In genomic region chr4:5845035-5845905, GRCh38 we compare ENCODE assay signal across 30 cellular contexts. TPM values are rescaled to one million over a fixed set of nuclear protein-coding genes. Genes with fewer than 3 reads are reported as not detected.
DNase-seq lines count a peak whose midpoint lies in the region; ATAC-seq and TF ChIP-seq lines count a peak whose summit lies in the region.
"Had no signal": no experiment of that assay in that cellular context is flagged by ENCODE, and none has a peak within 500 bp of the region (broad histone marks: within the 10 kb centered on the region; RNA-seq: fewer than 3 reads in every experiment).

No MANE protein-coding gene starts in this region.

- H3K4me3 ChIP-seq in left ventricle myocardium inferior (no peak overlapping the region), right cardiac atrium (ENCODE audit: low read length) (no peak overlapping the region), BE2C (ENCODE audit: low read depth, low read length) (no peak overlapping the region)
- H3K4me3 ChIP-seq: A549, ascending aorta, HAP-1, vagina had no signal

- H3K4me1 ChIP-seq in left ventricle myocardium inferior (peaks cover 25% of the 10 kb centered on the region), right cardiac atrium (ENCODE audit: control insufficient read depth, insufficient read depth, low read length) (no peaks in the 10 kb centered on the region), BE2C (no peaks in the 10 kb centered on the region)
- H3K4me1 ChIP-seq: A549, HAP-1 had no signal

- H3K27me3 Mint-ChIP-seq in neural crest cell (ENCODE audit: low read depth): no peaks in the 10 kb centered on the region

- DNase-seq in left ventricle myocardium inferior (no peak), right cardiac atrium (no peak), cerebellum (ENCODE audit: low spot score) (peak; percentile 48), neural crest cell (ENCODE audit: low read depth, low spot score) (no peak), T-helper 2 cell (no peak), BE2C (no peak)
- DNase-seq: activated CD8-positive, alpha-beta T cell treated with anti-CD3 and anti-CD28 coated beads, Interleukin-2, amount 10 ng/mL, durations not matched to agents 7 days and 5 days; activated effector memory CD4-positive, alpha-beta T cell treated with Interleukin-2 at 50 U/mL for 16 hours; activated naive CD8-positive, alpha-beta T cell treated with anti-CD3 and anti-CD28 coated beads for 36 hours; activated T-cell treated with anti-CD3 and anti-CD28 coated beads for 4 hours; AML-193; central memory CD4-positive, alpha-beta T cell; dermis blood vessel endothelial cell; DMS79; kidney; NCI-H1417 treated with DMSO at 0.1 percent for 48 hours; NCI-H510A treated with DMSO at 0.1 percent for 48 hours; NK-92 treated with Interleukin-12 subunit alpha and Interleukin-12 subunit beta, amount 100 ng/mL, for 24 hours; SHP77; stimulated activated CD4-positive, alpha-beta T cell treated with anti-CD3 and anti-CD28 coated beads, Interleukin-12 subunit alpha, Interleukin-12 subunit beta, amount 100 ng/mL, for 4 hours; stimulated activated CD4-positive, alpha-beta T cell treated with anti-CD3 and anti-CD28 coated beads, Interleukin-4, amount 100 ng/mL, for 24 hours had no signal

- no peaks in the 10 kb centered on the region for H3K9me3 Mint-ChIP-seq in neural crest cell
- H3K9me3 Mint-ChIP-seq: activated naive CD8-positive, alpha-beta T cell treated with anti-CD3 and anti-CD28 coated beads for 36 hours; T-helper 2 cell treated with Interferon-gamma antibody and Interleukin-4, amounts not matched to agents 5 μg/mL and 100 μg/mL, for 36 hours had no signal

- TF ChIP-seq CTCF in left ventricle myocardium inferior (IDR thresholded peaks at IDR 0.05; ENCODE audit: borderline replicate concordance) (no peak), neural crest cell (conservative IDR thresholded peaks at IDR 0.05) (no peak), BE2C (IDR thresholded peaks at IDR 0.05; ENCODE audit: low read depth, low read length) (no peak)

- H3K4me3 Mint-ChIP-seq in neural crest cell: no peak overlapping the region
- H3K4me3 Mint-ChIP-seq: activated CD8-positive, alpha-beta T cell treated with anti-CD3 and anti-CD28 coated beads, Interleukin-2, amount 10 ng/mL, durations not matched to agents 7 days and 5 days; activated naive CD8-positive, alpha-beta T cell treated with anti-CD3 and anti-CD28 coated beads for 36 hours; stimulated activated effector memory CD8-positive, alpha-beta T cell treated with anti-CD3 and anti-CD28 coated beads, Interleukin-12 subunit alpha, Interleukin-12 subunit beta, amount 100 ng/mL, for 72 hours; T-helper 2 cell treated with Interferon-gamma antibody and Interleukin-4, amounts not matched to agents 5 μg/mL and 100 μg/mL, for 36 hours had no signal

- intact Hi-C loops in left ventricle myocardium inferior (cut with micrococcal nuclease) (no loop called here), right cardiac atrium (cut with DNase I) (no loop called here)

- H3K4me1 Mint-ChIP-seq in neural crest cell: peaks cover 11% of the 10 kb centered on the region
- H3K4me1 Mint-ChIP-seq: activated naive CD8-positive, alpha-beta T cell treated with anti-CD3 and anti-CD28 coated beads for 36 hours; stimulated activated effector memory CD8-positive, alpha-beta T cell treated with anti-CD3 and anti-CD28 coated beads, Interleukin-12 subunit alpha, Interleukin-12 subunit beta, amount 100 ng/mL, for 72 hours had no signal

- H3K9me3 ChIP-seq in left ventricle myocardium inferior (replicated peaks) (no peaks in the 10 kb centered on the region), right cardiac atrium (ENCODE audit: control insufficient read depth, low read length) (no peaks in the 10 kb centered on the region), BE2C (no peaks in the 10 kb centered on the region)
- H3K9me3 ChIP-seq: A549, ascending aorta, HAP-1, vagina had no signal

- H3K27me3 ChIP-seq in left ventricle myocardium inferior (ENCODE audit: low read depth) (peaks cover 41% of the 10 kb centered on the region), right cardiac atrium (ENCODE audit: control insufficient read depth, insufficient read depth) (no peaks in the 10 kb centered on the region), BE2C (no peaks in the 10 kb centered on the region)
- H3K27me3 ChIP-seq: ascending aorta, vagina had no signal

- ATAC-seq in right cardiac atrium (no peak), HG03025 (IDR thresholded peaks at IDR 0.05; ENCODE audit: low FRiP score, unreplicated experiment) (no peak), GM21360 (IDR thresholded peaks at IDR 0.05; ENCODE audit: unreplicated experiment) (no peak)
- ATAC-seq: A549; activated CD8-positive, alpha-beta T cell treated with anti-CD3 and anti-CD28 coated beads, Interleukin-2, amount 10 ng/mL, durations not matched to agents 7 days and 5 days; sciatic nerve; stimulated activated effector memory CD8-positive, alpha-beta T cell treated with anti-CD3 and anti-CD28 coated beads, Interleukin-12 subunit alpha, Interleukin-12 subunit beta, amount 100 ng/mL, for 72 hours had no signal

- peak overlapping the region; percentile 14 for H3K27ac Mint-ChIP-seq in neural crest cell (ENCODE audit: unreplicated experiment)
- H3K27ac Mint-ChIP-seq: activated CD8-positive, alpha-beta T cell treated with anti-CD3 and anti-CD28 coated beads, Interleukin-2, amount 10 ng/mL, durations not matched to agents 7 days and 5 days; activated naive CD8-positive, alpha-beta T cell treated with anti-CD3 and anti-CD28 coated beads for 36 hours; stimulated activated effector memory CD8-positive, alpha-beta T cell treated with anti-CD3 and anti-CD28 coated beads, Interleukin-12 subunit alpha, Interleukin-12 subunit beta, amount 100 ng/mL, for 72 hours; T-helper 2 cell treated with Interferon-gamma antibody and Interleukin-4, amounts not matched to agents 5 μg/mL and 100 μg/mL, for 36 hours had no signal

- H3K36me3 ChIP-seq in left ventricle myocardium inferior (no peaks in the 10 kb centered on the region), BE2C (peaks cover 87% of the 10 kb centered on the region)
- H3K36me3 ChIP-seq: ascending aorta, vagina had no signal

- H3K27ac ChIP-seq in left ventricle myocardium inferior (replicated peaks) (peak overlapping the region; percentile 58), right cardiac atrium (ENCODE audit: low read length) (no peak overlapping the region)
- H3K27ac ChIP-seq: A549, ascending aorta, vagina had no signal

- WGBS in right cardiac atrium: 62% methylated on average over 13 of the region's 13 CpGs

- peaks cover 44% of the 10 kb centered on the region for H3K36me3 Mint-ChIP-seq in neural crest cell (ENCODE audit: low read depth)
- H3K36me3 Mint-ChIP-seq: activated naive CD8-positive, alpha-beta T cell treated with anti-CD3 and anti-CD28 coated beads for 36 hours; stimulated activated effector memory CD8-positive, alpha-beta T cell treated with anti-CD3 and anti-CD28 coated beads, Interleukin-12 subunit alpha, Interleukin-12 subunit beta, amount 100 ng/mL, for 72 hours had no signal

RNA-seq across cellular contexts. Expression of gene CRMP1, which starts 47.6 kb away (rescaled TPM):
- total RNA-seq in left ventricle myocardium inferior: 1.4 TPM
- 1 to 10 TPM in 1 of 4 donors, under 1 TPM in 3; 0.40 to 1.0 (median 0.71) TPM for total RNA-seq in right cardiac atrium
- 0.43 TPM for polyA plus RNA-seq in right cardiac atrium
- total RNA-seq in cerebellum: 278 TPM
- 245 and 251 TPM in 2 replicates for total RNA-seq in neural crest cell
- 252 TPM for polyA plus RNA-seq in BE2C (2012; ENCODE audit: insufficient read depth, insufficient read length, low read depth)
- total RNA-seq: activated CD8-positive, alpha-beta T cell treated with anti-CD3 and anti-CD28 coated beads, Interleukin-2, amount 10 ng/mL, durations not matched to agents 7 days and 5 days; activated naive CD8-positive, alpha-beta T cell treated with anti-CD3 and anti-CD28 coated beads for 36 hours had no signal

Comparison
In these comparisons a context has a peak if more than half of its experiments do, and no peak if none do; other contexts are left out.
1. RNA of gene CRMP1, which starts 47.6 kb away (total RNA-seq): 278 TPM in cerebellum (single experiment) and 245 to 251 TPM in neural crest cell; 1.4 TPM in left ventricle myocardium inferior (single experiment) and 0.40 to 1.0 TPM in right cardiac atrium; every median in the first group is over 100 times any median in the second.